8 cellular contexts compared by ENCODE assay signal in the genomic region with DNA sequence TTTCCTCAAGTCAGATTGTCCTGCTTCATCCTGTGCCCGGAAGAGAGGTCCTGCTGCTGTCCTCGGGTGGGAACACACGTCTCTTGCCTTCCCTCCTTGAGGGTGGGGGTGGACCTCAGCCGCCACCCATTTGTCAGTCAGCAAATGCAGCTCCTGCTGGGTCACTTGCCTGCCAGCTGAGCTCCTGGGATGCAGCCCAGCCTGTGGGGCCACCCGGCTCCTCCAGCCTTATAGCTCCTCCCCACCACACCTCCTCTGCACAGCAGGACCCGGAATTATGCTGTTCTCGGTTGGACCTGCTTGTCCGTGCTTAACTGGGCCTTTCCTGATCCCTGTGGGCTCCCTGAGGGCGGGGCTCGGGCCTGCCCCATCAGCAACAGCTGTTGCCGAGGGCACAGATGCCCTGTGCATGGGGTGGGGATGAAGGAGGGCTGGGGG. TPM values are rescaled to one million over a fixed set of nuclear protein-coding genes. Genes with fewer than 3 reads are reported as not detected.
A peak's percentile ranks its signal among the peaks of the same experiment; 100 is the strongest.
DNase-seq lines count a peak whose midpoint lies in the region; ATAC-seq and TF ChIP-seq lines count a peak whose summit lies in the region.

No MANE protein-coding gene starts in this region.

- no peak overlapping the region for H3K14ac ChIP-seq in trophoblast cell (ENCODE audit: low read length)

- no peak for TF ChIP-seq CTCF in RWPE1 (conservative IDR thresholded peaks at IDR 0.05; ENCODE audit: low read depth)
- TF ChIP-seq CTCF in fibroblast of pulmonary artery (IDR thresholded peaks at IDR 0.05; ENCODE audit: low read length, missing control alignments), result no peak

- no peak overlapping the region for H3K4me2 ChIP-seq in trophoblast cell (ENCODE audit: low read length)

- no peak overlapping the region for H2BK5ac ChIP-seq in trophoblast cell (ENCODE audit: low read depth, low read length, poor library complexity)

- H3K9me3 ChIP-seq in trophoblast cell (ENCODE audit: insufficient read depth, low read depth, low read length), result no peaks in the 10 kb centered on the region

- POLR2A ChIA-PET in RWPE1 (lab: Yijun Ruan, JAX; ENCODE audit: low non-redundant PET), result interaction anchor here (0.9 to 2.1 kb wide), 5 partner anchors 13 to 61 kb away, joined by 3 to 15 read pairs (median 4); no protein-coding TSS in a partner anchor

- H2BK12ac ChIP-seq in trophoblast cell (ENCODE audit: low read length), result no peak overlapping the region

- DNase-seq in DMS 273 treated with DMSO at 0.1 percent for 48 hours (lab: John Stamatoyannopoulos, UW) (peak; percentile 42), RWPE1 (ENCODE audit: low spot score) (peak; percentile 91), fibroblast of pulmonary artery (ENCODE audit: low read depth) (peak; percentile 42), trophoblast cell (peak; percentile 46 to 67), NCI-H187 treated with DMSO at 0.1 percent for 48 hours (lab: John Stamatoyannopoulos, UW) (no peak)
- no peak for DNase-seq in activated CD8-positive, alpha-beta memory T cell treated with anti-CD3 and anti-CD28 coated beads, Interleukin-2, amount 50 U/mL, for 4 hours

- H3K4ac ChIP-seq in trophoblast cell (ENCODE audit: low read depth, low read length), result no peak overlapping the region

- H4K91ac ChIP-seq in trophoblast cell (ENCODE audit: low read depth, low read length), result no peak overlapping the region

- H4K12ac ChIP-seq in trophoblast cell (ENCODE audit: low read depth, low read length), result no peak overlapping the region

- H3K9ac ChIP-seq in trophoblast cell (ENCODE audit: low read length), result no peak overlapping the region

- H3K79me1 ChIP-seq in trophoblast cell (ENCODE audit: low read length), result no peaks in the 10 kb centered on the region

- H3K18ac ChIP-seq in trophoblast cell (ENCODE audit: low read length), result no peak overlapping the region

- peaks cover 18% of the 10 kb centered on the region for H3K79me2 ChIP-seq in trophoblast cell (ENCODE audit: control insufficient read depth, insufficient read depth, low read length, poor library complexity)

- H3K23ac ChIP-seq in trophoblast cell (ENCODE audit: low read length), result no peak overlapping the region

- H3K27me3 ChIP-seq in trophoblast cell (ENCODE audit: insufficient read depth, low read length), result no peaks in the 10 kb centered on the region

- WGBS in trophoblast cell (ENCODE audit: extremely low coverage, insufficient coverage, insufficient read length), result no CpG with 5 or more reads among the region's 11 CpGs

- CTCF ChIA-PET in RWPE1 (lab: Yijun Ruan, JAX), result interaction anchor here (0.5 to 3.5 kb wide), 7 partner anchors 13 to 208 kb away, joined by 3 to 15 read pairs (median 4); no protein-coding TSS in a partner anchor

- no peak overlapping the region for H2BK120ac ChIP-seq in trophoblast cell (ENCODE audit: insufficient read depth, low read length, poor library complexity)

- H3K4me1 ChIP-seq in trophoblast cell (ENCODE audit: control insufficient read depth in 1 of 2, insufficient read depth in 2 of 2, low read length in 2 of 2), result peaks cover 9 to 17% of the 10 kb centered on the region in 2 experiments

- no peaks in the 10 kb centered on the region for H3K36me3 ChIP-seq in trophoblast cell (ENCODE audit: control insufficient read depth in 1 of 2, insufficient read depth in 2 of 2, low read length in 2 of 2)

- peak overlapping the region; percentile 99 for H3K27ac ChIP-seq in RWPE1
- no peak overlapping the region for H3K27ac ChIP-seq in trophoblast cell (ENCODE audit: low read depth, low read length)

- H3K4me3 ChIP-seq in fibroblast of pulmonary artery (replicated peaks; ENCODE audit: low read depth, low read length) (no peak overlapping the region), trophoblast cell (ENCODE audit: low read depth, low read length) (no peak overlapping the region)

- ATAC-seq in GM21576 (IDR thresholded peaks at IDR 0.05; ENCODE audit: unreplicated experiment), result no peak
- no peak for ATAC-seq in HG02870 (IDR thresholded peaks at IDR 0.05; ENCODE audit: unreplicated experiment)

- H4K8ac ChIP-seq in trophoblast cell (ENCODE audit: low read depth, low read length), result no peak overlapping the region

- no peak overlapping the region for H2AK5ac ChIP-seq in trophoblast cell (ENCODE audit: low read length)

- H2AFZ ChIP-seq in trophoblast cell (ENCODE audit: insufficient read depth, low read length, poor library complexity), result no peak overlapping the region

RNA-seq across cellular contexts. Expression of gene RXRA, which starts 52.7 kb away (rescaled TPM):
- 31.7 and 33.2 TPM in 2 replicates for polyA plus RNA-seq in trophoblast cell (2013)

Comparison
In these comparisons a context has a peak if more than half of its experiments do, and no peak if none do; other contexts are left out.
1. DNase-seq: peak in DMS 273 treated with DMSO at 0.1 percent for 48 hours (single experiment), RWPE1 (single experiment), fibroblast of pulmonary artery (single experiment) and trophoblast cell (2 of 2); none in NCI-H187 treated with DMSO at 0.1 percent for 48 hours (single experiment) and activated CD8-positive, alpha-beta memory T cell treated with anti-CD3 and anti-CD28 coated beads, Interleukin-2, amount 50 U/mL, for 4 hours (single experiment).